In genomic region chr19:49718511-49718910, GRCh38 we compare ENCODE assay signal across 14 cellular contexts. TPM values are rescaled to one million over a fixed set of nuclear protein-coding genes. Genes with fewer than 3 reads are reported as not detected.
DNase-seq lines count a peak whose midpoint lies in the region; ATAC-seq, FAIRE-seq and TF ChIP-seq lines count a peak whose summit lies in the region.
"Had no signal": no experiment of that assay in that cellular context is flagged by ENCODE, and none has a peak within 500 bp of the region (broad histone marks: within the 10 kb centered on the region; RNA-seq: fewer than 3 reads in every experiment).

No MANE protein-coding gene starts in this region.

- no peak for TF ChIP-seq CTCF in endothelial cell (IDR thresholded peaks at IDR 0.05; ENCODE audit: unreplicated experiment)
- no peak for TF ChIP-seq CTCF in osteocyte (IDR thresholded peaks at IDR 0.05)
- TF ChIP-seq CTCF in foreskin keratinocyte (conservative IDR thresholded peaks at IDR 0.05): no peak

- H3K4me1 Mint-ChIP-seq in endothelial cell (ENCODE audit: unreplicated experiment) (peaks cover 24% of the 10 kb centered on the region), osteocyte (ENCODE audit: unreplicated experiment) (peaks cover 22% of the 10 kb centered on the region)

- peak overlapping the region; percentile 84; the same call in 1 of the 2 replicates for H2AFZ ChIP-seq in GM23248
- H2AFZ ChIP-seq: parathyroid adenoma had no signal

- H3K27ac Mint-ChIP-seq in endothelial cell (ENCODE audit: unreplicated experiment) (peak overlapping the region; percentile 94), osteocyte (ENCODE audit: unreplicated experiment) (peak overlapping the region; percentile 93)

- H3K36me3 Mint-ChIP-seq in endothelial cell (ENCODE audit: low read depth, unreplicated experiment) (no peaks in the 10 kb centered on the region), osteocyte (ENCODE audit: unreplicated experiment) (no peaks in the 10 kb centered on the region)

- no peaks in the 10 kb centered on the region for H3K9me2 ChIP-seq in GM23248 (ENCODE audit: insufficient read depth)

- peak overlapping the region; percentile 69 for H3K4me2 ChIP-seq in GM23248 (ENCODE audit: unreplicated experiment)

- peaks cover 16% of the 10 kb centered on the region for H3K27me3 Mint-ChIP-seq in endothelial cell (ENCODE audit: unreplicated experiment)
- no peaks in the 10 kb centered on the region for H3K27me3 Mint-ChIP-seq in osteocyte (ENCODE audit: unreplicated experiment)

- ATAC-seq in GM21528 (IDR thresholded peaks at IDR 0.05; ENCODE audit: low FRiP score, unreplicated experiment) (no peak), foreskin keratinocyte (no peak)
- ATAC-seq: gastroesophageal sphincter had no signal

- H3K4me3 Mint-ChIP-seq in endothelial cell (ENCODE audit: unreplicated experiment) (no peak overlapping the region), osteocyte (ENCODE audit: unreplicated experiment) (no peak overlapping the region)

- in situ Hi-C loops in GM23248 (cut with MboI): no loop called here
- in situ Hi-C loops in SK-MEL-5 (cut with HindIII; ENCODE audit: low pct_unique_long_range_greater_than_20kb, low sequenced_read_pairs): no loop called here

- H3K4me1 ChIP-seq in GM23248 (ENCODE audit: insufficient read depth): no peaks in the 10 kb centered on the region
- H3K4me1 ChIP-seq in foreskin keratinocyte: no peaks in the 10 kb centered on the region
- H3K4me1 ChIP-seq: gastroesophageal sphincter, parathyroid adenoma had no signal

- no peak for FAIRE-seq in urothelium cell line (lab: Jason Lieb, UNC)

- no peaks in the 10 kb centered on the region for H3F3A ChIP-seq in GM23248 (ENCODE audit: insufficient read depth)

- no peaks in the 10 kb centered on the region for H4K20me1 ChIP-seq in GM23248 (ENCODE audit: insufficient read depth)

- no peaks in the 10 kb centered on the region for H3K36me3 ChIP-seq in GM23248 (ENCODE audit: low read depth)
- H3K36me3 ChIP-seq: gastroesophageal sphincter had no signal

- H3K4me3 ChIP-seq in GM23248: peak overlapping the region; percentile 72

- peak overlapping the region; percentile 90 for H3K9ac ChIP-seq in GM23248
- H3K9ac ChIP-seq: parathyroid adenoma had no signal

- H3K9me3 Mint-ChIP-seq in endothelial cell (ENCODE audit: unreplicated experiment): no peaks in the 10 kb centered on the region
- H3K9me3 Mint-ChIP-seq in osteocyte (ENCODE audit: unreplicated experiment): no peaks in the 10 kb centered on the region

- DNase-seq in GM23248: no peak
- DNase-seq in SK-MEL-5 (ENCODE audit: low read depth, low spot score): peak; percentile 16
- DNase-seq in endothelial cell (ENCODE audit: low spot score): no peak
- DNase-seq in osteocyte (ENCODE audit: extremely low spot score, unreplicated experiment): no peak
- DNase-seq in urothelium cell line (ENCODE audit: low spot score): no peak
- DNase-seq in foreskin keratinocyte: no peak
- DNase-seq in CD1c-positive myeloid dendritic cell (ENCODE audit: extremely low spot score): no peak
- DNase-seq: activated CD8-positive, alpha-beta memory T cell treated with anti-CD3 and anti-CD28 coated beads, Interleukin-2, amount 50 U/mL, for 4 hours; left ventricle myocardium superior had no signal

- H3K27me3 ChIP-seq in GM23248 (replicated peaks; ENCODE audit: insufficient read depth) (no peaks in the 10 kb centered on the region), foreskin keratinocyte (no peaks in the 10 kb centered on the region)
- H3K27me3 ChIP-seq: gastroesophageal sphincter had no signal

- 91% methylated on average over 8 of the region's 8 CpGs for WGBS in GM23248 (ENCODE audit: low coverage in 1 of 2, low lambda C conversion rate in 2 of 2, missing lambda C conversion rate in 2 of 2), 2 experiments

- H3K79me2 ChIP-seq in GM23248 (ENCODE audit: insufficient read depth): no peaks in the 10 kb centered on the region
- H3K79me2 ChIP-seq: parathyroid adenoma had no signal

- no peaks in the 10 kb centered on the region for H3K9me3 ChIP-seq in GM23248 (ENCODE audit: low read depth)
- H3K9me3 ChIP-seq: gastroesophageal sphincter had no signal

- peak overlapping the region; percentile 87 for H3K27ac ChIP-seq in GM23248
- no peak overlapping the region for H3K27ac ChIP-seq in foreskin keratinocyte

RNA-seq across cellular contexts. Expression of gene CPT1C, which starts 27.6 kb away (rescaled TPM):
- 11.7 and 16.6 TPM in 2 replicates for total RNA-seq in GM23248 (2014; rRNA removed; shearing (Covaris generic))
- polyA plus RNA-seq in GM23248 (2016; fragmentation: Nextera tagmentation; extraction: Ambion mirVana) (14.3 and 16.8 TPM in 2 replicates), foreskin keratinocyte (2.7 and 5.9 TPM in 2 replicates)
- total RNA-seq in SK-MEL-5 (2014; rRNA removed; shearing (Covaris generic)): 2.5 and 3.8 TPM in 2 replicates
- 1.6 TPM in 2 replicates for polyA plus RNA-seq in SK-MEL-5 (2015; cell fraction: cytosol; rRNA removed)
- 2.1 TPM in 1 of 2 replicates, not detected in the other for polyA plus RNA-seq in SK-MEL-5 (2015; cell fraction: nucleus; rRNA removed)
- total RNA-seq in endothelial cell (ENCODE audit: unreplicated experiment) (94.1 TPM), osteocyte (44.2 and 48.8 TPM in 2 replicates), foreskin keratinocyte (3.6 and 5.2 TPM in 2 replicates)

RNA-seq across cellular contexts. Expression of gene ADM5, which starts 29.1 kb away (rescaled TPM):
- 0.25 TPM in 1 of 2 replicates, not detected in the other for total RNA-seq in GM23248 (2014; rRNA removed; shearing (Covaris generic))
- polyA plus RNA-seq in GM23248 (2016; fragmentation: Nextera tagmentation; extraction: Ambion mirVana): 0.10 TPM in 1 of 2 replicates, not detected in the other
- total RNA-seq in SK-MEL-5 (2014; rRNA removed; shearing (Covaris generic)): 0.59 and 0.61 TPM in 2 replicates
- polyA plus RNA-seq in SK-MEL-5 (2015; cell fraction: cytosol; rRNA removed): 0.90 and 1.1 TPM in 2 replicates
- 12.4 and 21.3 TPM in 2 replicates for polyA plus RNA-seq in SK-MEL-5 (2015; cell fraction: nucleus; rRNA removed)
- 5.3 TPM for total RNA-seq in endothelial cell (ENCODE audit: unreplicated experiment)
- total RNA-seq in osteocyte: 0.73 and 1.5 TPM in 2 replicates
- 1.2 and 1.6 TPM in 2 replicates for total RNA-seq in foreskin keratinocyte
- polyA plus RNA-seq in foreskin keratinocyte: 1.7 and 1.8 TPM in 2 replicates

RNA-seq across cellular contexts. Expression of gene PRMT1, which starts 41.4 kb away (rescaled TPM):
- total RNA-seq in GM23248 (2014; rRNA removed; shearing (Covaris generic)): 192 and 225 TPM in 2 replicates
- polyA plus RNA-seq in GM23248 (2016; fragmentation: Nextera tagmentation; extraction: Ambion mirVana) (164 and 173 TPM in 2 replicates), foreskin keratinocyte (402 and 466 TPM in 2 replicates)
- 204 and 211 TPM in 2 replicates for total RNA-seq in SK-MEL-5 (2014; rRNA removed; shearing (Covaris generic))
- 152 and 162 TPM in 2 replicates for polyA plus RNA-seq in SK-MEL-5 (2015; cell fraction: cytosol; rRNA removed)
- polyA plus RNA-seq in SK-MEL-5 (2015; cell fraction: nucleus; rRNA removed): 193 and 199 TPM in 2 replicates
- total RNA-seq in endothelial cell (ENCODE audit: unreplicated experiment) (175 TPM), osteocyte (121 and 126 TPM in 2 replicates), foreskin keratinocyte (307 and 373 TPM in 2 replicates)

RNA-seq across cellular contexts. Expression of gene TSKS, which starts 44.6 kb away (rescaled TPM):
- total RNA-seq in GM23248 (2014; rRNA removed; shearing (Covaris generic)): 0.38 and 2.1 TPM in 2 replicates
- polyA plus RNA-seq in GM23248 (2016; fragmentation: Nextera tagmentation; extraction: Ambion mirVana): 0.31 and 0.93 TPM in 2 replicates
- total RNA-seq in SK-MEL-5 (2014; rRNA removed; shearing (Covaris generic)): not detected in 2 replicates
- polyA plus RNA-seq in SK-MEL-5 (2015; cell fraction: cytosol; rRNA removed): not detected in 2 replicates
- not detected in 2 replicates for polyA plus RNA-seq in SK-MEL-5 (2015; cell fraction: nucleus; rRNA removed)
- total RNA-seq in endothelial cell (ENCODE audit: unreplicated experiment): not detected
- total RNA-seq in osteocyte: not detected in 2 replicates
- 0.10 and 0.18 TPM in 2 replicates for total RNA-seq in foreskin keratinocyte
- polyA plus RNA-seq in foreskin keratinocyte: 0.13 and 0.15 TPM in 2 replicates
- total RNA-seq: RPMI7951, temporal lobe had no signal

RNA-seq across cellular contexts. Expression of gene AP2A1, which starts 48.3 kb away (rescaled TPM):
- total RNA-seq in GM23248 (2014; rRNA removed; shearing (Covaris generic)): 118 and 124 TPM in 2 replicates
- polyA plus RNA-seq in GM23248 (2016; fragmentation: Nextera tagmentation; extraction: Ambion mirVana) (64.2 and 64.9 TPM in 2 replicates), foreskin keratinocyte (58.2 and 60.9 TPM in 2 replicates)
- 23.1 and 29.0 TPM in 2 replicates for total RNA-seq in SK-MEL-5 (2014; rRNA removed; shearing (Covaris generic))
- 85.2 and 105 TPM in 2 replicates for polyA plus RNA-seq in SK-MEL-5 (2015; cell fraction: cytosol; rRNA removed)
- polyA plus RNA-seq in SK-MEL-5 (2015; cell fraction: nucleus; rRNA removed): 67.5 and 82.9 TPM in 2 replicates
- total RNA-seq in endothelial cell (ENCODE audit: unreplicated experiment) (191 TPM), osteocyte (130 and 133 TPM in 2 replicates), foreskin keratinocyte (68.0 and 70.1 TPM in 2 replicates)
